2 cellular contexts compared by ENCODE assay signal in genomic region chr9:98852463-98852735, GRCh38.
TF ChIP-seq lines count a peak whose summit lies in the region.

No MANE protein-coding gene starts in this region.

TF ChIP-seq in IMR-90, 13 proteins besides CTCF, POLR2A, EP300 and RAD21:
- no peak for TF ChIP-seq MAFK (IDR thresholded peaks at IDR 0.05; ENCODE audit: low read depth, low read length)
- TF ChIP-seq CHD1 (IDR thresholded peaks at IDR 0.05; ENCODE audit: low read depth, low read length): no peak
- TF ChIP-seq CEBPB (IDR thresholded peaks at IDR 0.05; ENCODE audit: low read depth, low read length): no peak
- no peak for TF ChIP-seq MXI1 (IDR thresholded peaks at IDR 0.05; ENCODE audit: borderline replicate concordance, low read depth, low read length)
- no peak for TF ChIP-seq ELK1 (IDR thresholded peaks at IDR 0.05; ENCODE audit: borderline replicate concordance, low read depth, low read length)
TF ChIP-seq in IMR-90: peak in this region for 0.

TF ChIP-seq in K562, 482 proteins besides CTCF, POLR2A, EP300 and RAD21:
- TF ChIP-seq STAG1 (CRISPR knock-in tag; IDR thresholded peaks at IDR 0.05; ENCODE audit: borderline replicate concordance) (no peak), HNRNPLL (IDR thresholded peaks at IDR 0.05; ENCODE audit: low read depth, low read length, poor library complexity, severe bottlenecking) (no peak), NELFE (IDR thresholded peaks at IDR 0.05; ENCODE audit: insufficient read depth, insufficient read length) (no peak), TAF1 (IDR thresholded peaks at IDR 0.05; ENCODE audit: control insufficient read depth, extremely low read depth, insufficient read depth, low read length, severe bottlenecking) (no peak), KHSRP (IDR thresholded peaks at IDR 0.05) (no peak), SETDB1 (IDR thresholded peaks at IDR 0.05; ENCODE audit: low read length) (no peak), SMARCC2 (IDR thresholded peaks at IDR 0.05; ENCODE audit: low read depth) (no peak), MTF1 (CRISPR knock-in tag; IDR thresholded peaks at IDR 0.05; ENCODE audit: borderline replicate concordance) (no peak), SAFB (IDR thresholded peaks at IDR 0.05; ENCODE audit: borderline replicate concordance, low read depth, low read length) (no peak), NR3C1 (CRISPR knock-in tag; IDR thresholded peaks at IDR 0.05) (no peak), ZNF512 (tag; IDR thresholded peaks at IDR 0.05) (no peak), THRB (CRISPR knock-in tag; conservative IDR thresholded peaks at IDR 0.05) (no peak), ZSCAN29 (IDR thresholded peaks at IDR 0.05) (no peak)
- TF ChIP-seq, protein P1, sequence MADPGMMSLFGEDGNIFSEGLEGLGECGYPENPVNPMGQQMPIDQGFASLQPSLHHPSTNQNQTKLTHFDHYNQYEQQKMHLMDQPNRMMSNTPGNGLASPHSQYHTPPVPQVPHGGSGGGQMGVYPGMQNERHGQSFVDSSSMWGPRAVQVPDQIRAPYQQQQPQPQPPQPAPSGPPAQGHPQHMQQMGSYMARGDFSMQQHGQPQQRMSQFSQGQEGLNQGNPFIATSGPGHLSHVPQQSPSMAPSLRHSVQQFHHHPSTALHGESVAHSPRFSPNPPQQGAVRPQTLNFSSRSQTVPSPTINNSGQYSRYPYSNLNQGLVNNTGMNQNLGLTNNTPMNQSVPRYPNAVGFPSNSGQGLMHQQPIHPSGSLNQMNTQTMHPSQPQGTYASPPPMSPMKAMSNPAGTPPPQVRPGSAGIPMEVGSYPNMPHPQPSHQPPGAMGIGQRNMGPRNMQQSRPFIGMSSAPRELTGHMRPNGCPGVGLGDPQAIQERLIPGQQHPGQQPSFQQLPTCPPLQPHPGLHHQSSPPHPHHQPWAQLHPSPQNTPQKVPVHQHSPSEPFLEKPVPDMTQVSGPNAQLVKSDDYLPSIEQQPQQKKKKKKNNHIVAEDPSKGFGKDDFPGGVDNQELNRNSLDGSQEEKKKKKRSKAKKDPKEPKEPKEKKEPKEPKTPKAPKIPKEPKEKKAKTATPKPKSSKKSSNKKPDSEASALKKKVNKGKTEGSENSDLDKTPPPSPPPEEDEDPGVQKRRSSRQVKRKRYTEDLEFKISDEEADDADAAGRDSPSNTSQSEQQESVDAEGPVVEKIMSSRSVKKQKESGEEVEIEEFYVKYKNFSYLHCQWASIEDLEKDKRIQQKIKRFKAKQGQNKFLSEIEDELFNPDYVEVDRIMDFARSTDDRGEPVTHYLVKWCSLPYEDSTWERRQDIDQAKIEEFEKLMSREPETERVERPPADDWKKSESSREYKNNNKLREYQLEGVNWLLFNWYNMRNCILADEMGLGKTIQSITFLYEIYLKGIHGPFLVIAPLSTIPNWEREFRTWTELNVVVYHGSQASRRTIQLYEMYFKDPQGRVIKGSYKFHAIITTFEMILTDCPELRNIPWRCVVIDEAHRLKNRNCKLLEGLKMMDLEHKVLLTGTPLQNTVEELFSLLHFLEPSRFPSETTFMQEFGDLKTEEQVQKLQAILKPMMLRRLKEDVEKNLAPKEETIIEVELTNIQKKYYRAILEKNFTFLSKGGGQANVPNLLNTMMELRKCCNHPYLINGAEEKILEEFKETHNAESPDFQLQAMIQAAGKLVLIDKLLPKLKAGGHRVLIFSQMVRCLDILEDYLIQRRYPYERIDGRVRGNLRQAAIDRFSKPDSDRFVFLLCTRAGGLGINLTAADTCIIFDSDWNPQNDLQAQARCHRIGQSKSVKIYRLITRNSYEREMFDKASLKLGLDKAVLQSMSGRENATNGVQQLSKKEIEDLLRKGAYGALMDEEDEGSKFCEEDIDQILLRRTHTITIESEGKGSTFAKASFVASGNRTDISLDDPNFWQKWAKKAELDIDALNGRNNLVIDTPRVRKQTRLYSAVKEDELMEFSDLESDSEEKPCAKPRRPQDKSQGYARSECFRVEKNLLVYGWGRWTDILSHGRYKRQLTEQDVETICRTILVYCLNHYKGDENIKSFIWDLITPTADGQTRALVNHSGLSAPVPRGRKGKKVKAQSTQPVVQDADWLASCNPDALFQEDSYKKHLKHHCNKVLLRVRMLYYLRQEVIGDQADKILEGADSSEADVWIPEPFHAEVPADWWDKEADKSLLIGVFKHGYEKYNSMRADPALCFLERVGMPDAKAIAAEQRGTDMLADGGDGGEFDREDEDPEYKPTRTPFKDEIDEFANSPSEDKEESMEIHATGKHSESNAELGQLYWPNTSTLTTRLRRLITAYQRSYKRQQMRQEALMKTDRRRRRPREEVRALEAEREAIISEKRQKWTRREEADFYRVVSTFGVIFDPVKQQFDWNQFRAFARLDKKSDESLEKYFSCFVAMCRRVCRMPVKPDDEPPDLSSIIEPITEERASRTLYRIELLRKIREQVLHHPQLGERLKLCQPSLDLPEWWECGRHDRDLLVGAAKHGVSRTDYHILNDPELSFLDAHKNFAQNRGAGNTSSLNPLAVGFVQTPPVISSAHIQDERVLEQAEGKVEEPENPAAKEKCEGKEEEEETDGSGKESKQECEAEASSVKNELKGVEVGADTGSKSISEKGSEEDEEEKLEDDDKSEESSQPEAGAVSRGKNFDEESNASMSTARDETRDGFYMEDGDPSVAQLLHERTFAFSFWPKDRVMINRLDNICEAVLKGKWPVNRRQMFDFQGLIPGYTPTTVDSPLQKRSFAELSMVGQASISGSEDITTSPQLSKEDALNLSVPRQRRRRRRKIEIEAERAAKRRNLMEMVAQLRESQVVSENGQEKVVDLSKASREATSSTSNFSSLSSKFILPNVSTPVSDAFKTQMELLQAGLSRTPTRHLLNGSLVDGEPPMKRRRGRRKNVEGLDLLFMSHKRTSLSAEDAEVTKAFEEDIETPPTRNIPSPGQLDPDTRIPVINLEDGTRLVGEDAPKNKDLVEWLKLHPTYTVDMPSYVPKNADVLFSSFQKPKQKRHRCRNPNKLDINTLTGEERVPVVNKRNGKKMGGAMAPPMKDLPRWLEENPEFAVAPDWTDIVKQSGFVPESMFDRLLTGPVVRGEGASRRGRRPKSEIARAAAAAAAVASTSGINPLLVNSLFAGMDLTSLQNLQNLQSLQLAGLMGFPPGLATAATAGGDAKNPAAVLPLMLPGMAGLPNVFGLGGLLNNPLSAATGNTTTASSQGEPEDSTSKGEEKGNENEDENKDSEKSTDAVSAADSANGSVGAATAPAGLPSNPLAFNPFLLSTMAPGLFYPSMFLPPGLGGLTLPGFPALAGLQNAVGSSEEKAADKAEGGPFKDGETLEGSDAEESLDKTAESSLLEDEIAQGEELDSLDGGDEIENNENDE (IDR thresholded peaks at IDR 0.05; ENCODE audit: low read depth, low read length): no peak
- TF ChIP-seq, protein P2, sequence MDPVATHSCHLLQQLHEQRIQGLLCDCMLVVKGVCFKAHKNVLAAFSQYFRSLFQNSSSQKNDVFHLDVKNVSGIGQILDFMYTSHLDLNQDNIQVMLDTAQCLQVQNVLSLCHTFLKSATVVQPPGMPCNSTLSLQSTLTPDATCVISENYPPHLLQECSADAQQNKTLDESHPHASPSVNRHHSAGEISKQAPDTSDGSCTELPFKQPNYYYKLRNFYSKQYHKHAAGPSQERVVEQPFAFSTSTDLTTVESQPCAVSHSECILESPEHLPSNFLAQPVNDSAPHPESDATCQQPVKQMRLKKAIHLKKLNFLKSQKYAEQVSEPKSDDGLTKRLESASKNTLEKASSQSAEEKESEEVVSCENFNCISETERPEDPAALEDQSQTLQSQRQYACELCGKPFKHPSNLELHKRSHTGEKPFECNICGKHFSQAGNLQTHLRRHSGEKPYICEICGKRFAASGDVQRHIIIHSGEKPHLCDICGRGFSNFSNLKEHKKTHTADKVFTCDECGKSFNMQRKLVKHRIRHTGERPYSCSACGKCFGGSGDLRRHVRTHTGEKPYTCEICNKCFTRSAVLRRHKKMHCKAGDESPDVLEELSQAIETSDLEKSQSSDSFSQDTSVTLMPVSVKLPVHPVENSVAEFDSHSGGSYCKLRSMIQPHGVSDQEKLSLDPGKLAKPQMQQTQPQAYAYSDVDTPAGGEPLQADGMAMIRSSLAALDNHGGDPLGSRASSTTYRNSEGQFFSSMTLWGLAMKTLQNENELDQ (CRISPR knock-in tag; IDR thresholded peaks at IDR 0.05; ENCODE audit: borderline replicate concordance): no peak
